ENCODE assay signal across 1 cellular context in the genomic region with DNA sequence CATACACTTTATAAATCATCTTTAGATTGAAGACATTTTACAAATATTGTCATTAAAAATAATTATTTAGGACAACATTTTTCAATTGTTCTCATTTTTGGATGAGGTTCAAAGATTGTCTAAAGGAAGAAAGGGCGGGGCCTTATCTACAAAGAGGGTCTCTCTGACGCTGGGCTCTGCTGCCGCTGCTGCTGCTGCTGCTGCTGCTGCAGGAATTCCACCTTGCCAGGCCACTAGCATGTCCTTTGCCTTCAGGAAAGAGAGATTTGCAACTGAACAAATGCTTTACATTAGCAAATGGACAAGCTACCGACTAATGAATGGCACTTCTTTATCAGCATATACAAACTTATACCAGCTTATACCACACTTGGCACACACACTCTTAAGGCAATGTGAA.
TF ChIP-seq lines count a peak whose summit lies in the region.

No MANE protein-coding gene starts in this region.

TF ChIP-seq in WTC11, 78 proteins besides CTCF, POLR2A, EP300 and RAD21 (continued from another document):
- TF ChIP-seq, protein P1, sequence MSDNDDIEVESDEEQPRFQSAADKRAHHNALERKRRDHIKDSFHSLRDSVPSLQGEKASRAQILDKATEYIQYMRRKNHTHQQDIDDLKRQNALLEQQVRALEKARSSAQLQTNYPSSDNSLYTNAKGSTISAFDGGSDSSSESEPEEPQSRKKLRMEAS (CRISPR knock-in tag; IDR thresholded peaks at IDR 0.05), result no peak
- no peak for TF ChIP-seq ZNF263 (CRISPR knock-in tag; IDR thresholded peaks at IDR 0.05; ENCODE audit: low read depth)
